ENCODE assay signal across 29 cellular contexts in genomic region chr6:8274240-8274639, GRCh38.
"Had no signal": no experiment of that assay in that cellular context is flagged by ENCODE, and none has a peak within 500 bp of the region (broad histone marks: within the 10 kb centered on the region; RNA-seq: fewer than 3 reads in every experiment).

No MANE protein-coding gene starts in this region.

- H3K4me3 ChIP-seq: PC-9, SJCRH30, SK-N-MC had no signal

- H3K27ac Mint-ChIP-seq: T-cell had no signal

- DNase-seq: Karpas-422, MM.1S, NCI-H1048, NCI-H1092 treated with DMSO at 0.1 percent for 48 hours, NCI-H1105 treated with DMSO at 0.1 percent for 48 hours, NCI-H1436, NCI-H1694, NCI-H187, NCI-H1930, NCI-H2029 treated with DMSO at 0.1 percent for 48 hours, NCI-H2081 treated with DMSO at 0.1 percent for 48 hours, NCI-H2107, NCI-H2171, NCI-H226, NCI-H446 treated with DMSO at 0.1 percent for 48 hours, NCI-H510A, NCI-H526, NCI-H774, PC-9, SHP77, SIG-M5, SJCRH30, T-cell had no signal

- H2AFZ ChIP-seq: PC-9 had no signal

- H3K4me3 Mint-ChIP-seq: T-cell had no signal

- ATAC-seq: Panc1, Right ventricle myocardium inferior, SK-N-SH treated with all-trans-retinoic acid at 6 μM for 48 hours, T-cell had no signal

- H3K27me3 ChIP-seq: SJCRH30 had no signal

- H3K36me3 Mint-ChIP-seq: T-cell had no signal

- H3K27ac ChIP-seq: KMS-11, PC-9, RWPE1, SJCRH30, SK-N-MC had no signal

- H3K36me3 ChIP-seq: SJCRH30 had no signal

- H3K4me2 ChIP-seq: KMS-11, PC-9 had no signal
